ENCODE assay signal across 16 cellular contexts in the genomic region with DNA sequence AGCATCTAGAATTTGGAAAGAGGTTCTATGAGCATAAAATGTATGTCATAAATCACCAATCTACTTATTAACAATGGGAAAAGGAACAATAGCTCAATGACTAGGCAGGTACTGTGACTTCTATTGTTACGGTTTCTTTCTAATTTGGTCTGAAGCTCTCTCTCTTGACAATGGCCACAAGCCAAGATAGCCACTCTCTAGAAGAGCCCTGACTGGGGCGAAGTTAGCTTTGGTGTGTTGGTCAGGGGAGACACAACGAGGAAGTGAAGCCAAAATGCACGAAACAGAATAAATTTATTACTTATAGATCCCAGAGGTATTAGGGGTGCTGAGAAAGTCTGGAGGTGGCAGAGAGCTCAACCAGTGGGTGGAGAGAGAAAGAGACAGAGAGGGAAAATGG. TPM values are rescaled to one million over a fixed set of nuclear protein-coding genes. Genes with fewer than 3 reads are reported as not detected.
DNase-seq lines count a peak whose midpoint lies in the region; ATAC-seq and TF ChIP-seq lines count a peak whose summit lies in the region.
"Had no signal": no experiment of that assay in that cellular context is flagged by ENCODE, and none has a peak within 500 bp of the region (broad histone marks: within the 10 kb centered on the region; RNA-seq: fewer than 3 reads in every experiment).

No MANE protein-coding gene starts in this region.

- peak; percentile 39 for ATAC-seq in GM19372 (IDR thresholded peaks at IDR 0.05; ENCODE audit: low read depth, unreplicated experiment)
- ATAC-seq in HG03175 (IDR thresholded peaks at IDR 0.05; ENCODE audit: unreplicated experiment), result peak; percentile 27
- peak; percentile 59 for ATAC-seq in left lobe of liver
- ATAC-seq in GM21381 (IDR thresholded peaks at IDR 0.05; ENCODE audit: unreplicated experiment), result no peak
- no peak for ATAC-seq in HG03565 (IDR thresholded peaks at IDR 0.05; ENCODE audit: unreplicated experiment)

- intact Hi-C loops in sigmoid colon (cut with DNase I), result no loop called here

- H3K36me3 ChIP-seq in ACC112 (ENCODE audit: insufficient read depth, low read length) (no peaks in the 10 kb centered on the region), sigmoid colon (no peaks in the 10 kb centered on the region)
- H3K36me3 ChIP-seq: upper lobe of left lung had no signal

- H3K4me3 ChIP-seq in ACC112 (ENCODE audit: low read depth, low read length), result no peak overlapping the region
- no peak overlapping the region for H3K4me3 ChIP-seq in sigmoid colon
- H3K4me3 ChIP-seq: upper lobe of left lung had no signal

- no peak for TF ChIP-seq EP300 in sigmoid colon (IDR thresholded peaks at IDR 0.05)

- TF ChIP-seq POLR2A in sigmoid colon (IDR thresholded peaks at IDR 0.05), result no peak

- 80 to 83% methylated on average over 4 of the region's 4 CpGs for WGBS in sigmoid colon, 2 donors

- DNase-seq in left lobe of liver (ENCODE audit: low spot score) (no peak), sigmoid colon (no peak), AG08396 (ENCODE audit: low spot score) (no peak)
- DNase-seq: activated CD4-positive, alpha-beta T cell treated with anti-CD3 and anti-CD28 coated beads, Interleukin-2, amount 50 U/mL, for 1 hour; aorta; CD8-positive, alpha-beta T cell; endodermal cell; mesendoderm; NCI-H1105 treated with DMSO at 0.1 percent for 48 hours; stimulated activated CD4-positive, alpha-beta T cell treated with anti-CD3 and anti-CD28 coated beads, Interleukin-12 subunit alpha, Interleukin-12 subunit beta, amount 100 ng/mL, for 4 hours; upper lobe of left lung had no signal

- no peaks in the 10 kb centered on the region for H3K79me2 ChIP-seq in ACC112 (ENCODE audit: control insufficient read depth, insufficient read depth, low read length, unreplicated experiment)

- peak overlapping the region; percentile 71 for H3K27ac ChIP-seq in ACC112 (ENCODE audit: low read depth, low read length)
- H3K27ac ChIP-seq in sigmoid colon, result no peak overlapping the region
- H3K27ac ChIP-seq: upper lobe of left lung had no signal

- no peaks in the 10 kb centered on the region for H3K27me3 ChIP-seq in ACC112 (ENCODE audit: insufficient read depth, low read length)
- no peaks in the 10 kb centered on the region for H3K27me3 ChIP-seq in sigmoid colon
- H3K27me3 ChIP-seq: upper lobe of left lung had no signal

- H3K9me3 ChIP-seq in sigmoid colon, result no peaks in the 10 kb centered on the region
- H3K9me3 ChIP-seq: upper lobe of left lung had no signal

- no peak for TF ChIP-seq CTCF in sigmoid colon (IDR thresholded peaks at IDR 0.05)

- no peak overlapping the region for H2AFZ ChIP-seq in ACC112 (ENCODE audit: low read length, unreplicated experiment)

- H3K4me1 ChIP-seq in ACC112 (ENCODE audit: control insufficient read depth, insufficient read depth, low read length, unreplicated experiment) (peaks cover 52% of the 10 kb centered on the region), sigmoid colon (peaks cover 0 to 32% (median 23%) of the 10 kb centered on the region in 4 donors)

RNA-seq across cellular contexts. Expression of a gene that starts 9.4 kb away (rescaled TPM):
- total RNA-seq in left lobe of liver (98.7 TPM), sigmoid colon (10 to 100 TPM; 61.9 to 74.3 (median 66.4) TPM)
- 10 to 100 TPM; 58.3 to 66.8 (median 61.2) TPM for polyA plus RNA-seq in sigmoid colon

Comparison
In these comparisons a context has a peak if more than half of its experiments do, and no peak if none do; other contexts are left out.
1. ATAC-seq: peak in GM19372 (single experiment), HG03175 (single experiment) and left lobe of liver (single experiment); none in GM21381 (single experiment) and HG03565 (single experiment).